In the genomic region with DNA sequence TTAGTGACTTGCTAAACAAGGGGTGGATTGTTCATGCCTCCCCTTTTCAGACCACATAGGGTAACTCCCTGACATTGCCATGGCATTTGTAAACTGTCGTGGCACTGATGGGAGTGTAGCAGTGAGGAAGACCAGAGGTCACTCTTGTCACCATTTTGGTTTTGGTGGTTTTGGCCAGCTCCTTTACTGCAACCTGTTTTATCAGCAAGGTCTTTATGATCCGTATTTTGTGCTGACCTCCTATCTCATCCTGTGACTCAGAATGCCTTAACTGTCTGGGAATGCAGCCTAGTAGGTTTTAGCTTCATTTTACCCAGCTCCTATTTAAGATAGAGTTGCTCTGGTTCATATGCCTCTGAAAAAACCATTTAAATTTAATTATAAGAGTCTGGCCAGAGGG, we compare ENCODE assay signal across 9 cellular contexts. TPM values are rescaled to one million over a fixed set of nuclear protein-coding genes. Genes with fewer than 3 reads are reported as not detected.
DNase-seq lines count a peak whose midpoint lies in the region; ATAC-seq, FAIRE-seq and TF ChIP-seq lines count a peak whose summit lies in the region.
"Not testable (repeated sequence)": the region's sequence is repeated elsewhere in the genome, so short reads cannot be mapped to it uniquely, and the experiment has no call there.
"Had no signal": no experiment of that assay in that cellular context is flagged by ENCODE, and none has a peak within 500 bp of the region (broad histone marks: within the 10 kb centered on the region; RNA-seq: fewer than 3 reads in every experiment).

No MANE protein-coding gene starts in this region.

- H3K79me2 ChIP-seq in GM12878 (ENCODE audit: control insufficient read depth, insufficient read depth, low read length): peaks cover 33% of the 10 kb centered on the region

- intact Hi-C loops in activated B cell treated with CpG ODN at 0.5 μM for 24 hours (cut with micrococcal nuclease); GM12878 (cut with micrococcal nuclease; ENCODE audit: unreplicated experiment): not testable (repeated sequence)

- not testable (repeated sequence) for H3K27me3 ChIP-seq in BJ (ENCODE audit: control insufficient read depth, insufficient read depth, low read length); GM12878 (replicated peaks in 1 of 2; ENCODE audit: control insufficient read depth in 2 of 2, insufficient read depth in 2 of 2, low read length in 1 of 2)

- not testable (repeated sequence) for TF ChIP-seq RAD21 in GM12878 (IDR thresholded peaks at IDR 0.05; ENCODE audit: insufficient read depth, low read depth, low read length)

- TF ChIP-seq POLR2A in GM12878 (IDR thresholded peaks at IDR 0.05; ENCODE audit: low read depth, low read length): not testable (repeated sequence)

- in situ Hi-C loops in GM12878 (cut with MboI): not testable (repeated sequence)

- peaks cover 32% of the 10 kb centered on the region for H3K4me1 Mint-ChIP-seq in HFFc6 (ENCODE audit: low read depth)
- peaks cover 44% of the 10 kb centered on the region for H3K4me1 Mint-ChIP-seq in activated B cell treated with CpG ODN at 0.5 μM for 24 hours

- H3K4me3 Mint-ChIP-seq in HFFc6: peak overlapping the region; percentile 60
- not testable (repeated sequence) for H3K4me3 Mint-ChIP-seq in activated B cell treated with CpG ODN at 0.5 μM for 24 hours

- H3K4me3 ChIP-seq in BJ (ENCODE audit: low read depth, low read length); GM12878; fibroblast of mammary gland (ENCODE audit: control insufficient read depth, low read depth, low read length): not testable (repeated sequence)

- TF ChIP-seq EP300 in GM12878 (IDR thresholded peaks at IDR 0.05; ENCODE audit: borderline replicate concordance in 1 of 2, control insufficient read depth in 1 of 2, low read depth in 2 of 2, low read length in 2 of 2): not testable (repeated sequence)

- not testable (repeated sequence) for H3K27ac ChIP-seq in GM12878 (ENCODE audit: control insufficient read depth, insufficient read depth)

- H3K4me1 ChIP-seq in GM12878 (ENCODE audit: control insufficient read depth, insufficient read depth, low read length): peaks cover 17% of the 10 kb centered on the region; the same call in 1 of the 2 replicates

- SMC1A ChIA-PET in GM12878 (lab: Charles Lee; ENCODE audit: uncharacterized antibody, unreplicated experiment): not testable (repeated sequence)

- H2AFZ ChIP-seq in GM12878 (ENCODE audit: control insufficient read depth, low read depth, low read length): not testable (repeated sequence)

- BruUV-seq in GM12878 (replicated peaks; lab: Mats Ljungman, UMichigan): not testable (repeated sequence)

- H4K20me1 ChIP-seq in GM12878 (ENCODE audit: control insufficient read depth, insufficient read depth): not testable (repeated sequence)

- H3K4me2 ChIP-seq in GM12878 (ENCODE audit: control insufficient read depth, insufficient read depth): not testable (repeated sequence)

- not testable (repeated sequence) for H3K27me3 Mint-ChIP-seq in HFFc6 (ENCODE audit: insufficient read depth); activated B cell treated with CpG ODN at 0.5 μM for 24 hours

- peak; percentile 89 for FAIRE-seq in RCC 7860 (lab: Jason Lieb, UNC)
- not testable (repeated sequence) for FAIRE-seq in GM12878 (lab: Jason Lieb, UNC)

- POLR2A ChIA-PET in BJ (lab: Charles Lee) (interaction anchor here (0.6 kb wide), 1 partner anchor 9 kb away, joined by 3 read pairs; no protein-coding TSS in a partner anchor), activated B cell treated with CpG ODN at 0.5 μM for 24 hours (lab: Charles Lee) (interaction anchor here (1.1 to 1.4 kb wide), 3 partner anchors 9 to 84 kb away, joined by 4 to 12 read pairs (median 5); no protein-coding TSS in a partner anchor), GM12878 (lab: Charles Lee) (interaction anchor here (0.6 to 0.9 kb wide), 3 partner anchors 12 to 402 kb away, joined by 3 to 4 read pairs (median 4); no protein-coding TSS in a partner anchor)

- peaks cover 24% of the 10 kb centered on the region for H3K36me3 Mint-ChIP-seq in HFFc6 (ENCODE audit: low read depth)
- peaks cover 32% of the 10 kb centered on the region for H3K36me3 Mint-ChIP-seq in activated B cell treated with CpG ODN at 0.5 μM for 24 hours (ENCODE audit: low read depth)

- not testable (repeated sequence) for H3K36me3 ChIP-seq in BJ (ENCODE audit: control insufficient read depth, insufficient read depth, low read length); GM12878 (ENCODE audit: control insufficient read depth in 2 of 2, insufficient read depth in 2 of 2, low read length in 1 of 2)

- H3K9me3 Mint-ChIP-seq in HFFc6, activated B cell treated with CpG ODN at 0.5 μM for 24 hours: not testable (repeated sequence)

- H3K9ac ChIP-seq in GM12878 (ENCODE audit: control insufficient read depth, insufficient read depth, low read length): not testable (repeated sequence)

- ATAC-seq in activated B cell treated with CpG ODN at 0.5 μM for 24 hours (ENCODE audit: low read depth); GM12878: not testable (repeated sequence)

- RAD21 ChIA-PET in GM12878 (lab: Charles Lee; ENCODE audit: unreplicated experiment): not testable (repeated sequence)

- H3K9me3 ChIP-seq in GM12878 (replicated peaks; ENCODE audit: control insufficient read depth, insufficient read depth, low read length): not testable (repeated sequence)

- not testable (repeated sequence) for TF ChIP-seq CTCF in BJ (IDR thresholded peaks at IDR 0.05; ENCODE audit: insufficient read depth, low read depth, low read length); HFFc6 (IDR thresholded peaks at IDR 0.05); activated B cell treated with CpG ODN at 0.5 μM for 24 hours (IDR thresholded peaks at IDR 0.05); GM12878 (IDR thresholded peaks at IDR 0.05 in 2 of 3, conservative IDR thresholded peaks at IDR 0.05 in 1 of 3; ENCODE audit: control insufficient read depth in 2 of 3, extremely low read depth in 1 of 3, insufficient read depth in 1 of 3, low read depth in 3 of 3, low read length in 3 of 3); fibroblast of mammary gland (conservative IDR thresholded peaks at IDR 0.05; ENCODE audit: control insufficient read depth, insufficient read depth, low read depth, low read length)

- DNase-seq in BJ (ENCODE audit: low read depth) (peak; percentile 34), HFFc6 (peak; percentile 84), RCC 7860 (ENCODE audit: low spot score) (peak; percentile 92), fibroblast of mammary gland (ENCODE audit: low read depth) (peak; percentile 33), kidney glomerular epithelial cell (lab: John Stamatoyannopoulos, UW) (peak; percentile 79), renal cortical epithelial cell (ENCODE audit: low read depth) (peak; percentile 38)
- not testable (repeated sequence) for DNase-seq in activated B cell treated with CpG ODN at 0.5 μM for 24 hours; GM12878 (ENCODE audit: low read depth, low spot score)

- not testable (repeated sequence) for H3K27ac Mint-ChIP-seq in HFFc6
- peak overlapping the region; percentile 53 for H3K27ac Mint-ChIP-seq in activated B cell treated with CpG ODN at 0.5 μM for 24 hours

- CTCF ChIA-PET in BJ (lab: Yijun Ruan, JAX); activated B cell treated with CpG ODN at 0.5 μM for 24 hours (lab: Charles Lee); GM12878 (lab: Yijun Ruan, JAX): not testable (repeated sequence)

- 46% methylated on average over 2 of the region's 2 CpGs for WGBS in GM12878 (ENCODE audit: insufficient coverage, insufficient replicate concordance, low lambda C conversion rate, missing lambda C conversion rate)

RNA-seq across cellular contexts. Expression of a gene that starts 1.8 kb away (rescaled TPM):
- polyA plus RNA-seq in BJ (2011; rRNA removed): 11.7 and 13.9 TPM in 2 replicates
- 109 and 140 TPM in 2 replicates for polyA minus RNA-seq in BJ (2011; rRNA and poly(A)+ RNA removed)
- total RNA-seq in HFFc6 (2021; fragmentation: NEBNext Ultra II Directional; extraction: Animal tissue kit (Norgen Biotek cat#: 25700)): 10 to 100 TPM; 17.3 to 39.5 (median 22.2) TPM
- 132 and 161 TPM in 2 replicates for total RNA-seq in activated B cell treated with CpG ODN at 0.5 μM for 24 hours
- total RNA-seq in GM12878 (2013; cell fraction: nucleolus; rRNA removed): 431 and 458 TPM in 2 replicates
- 34.4 and 37.5 TPM in 2 replicates for total RNA-seq in GM12878 (2014; rRNA removed)
- total RNA-seq in GM12878 (2014; rRNA removed; fragmentation: Illumina TruSeq; extraction: Trizol): 42.4 and 46.5 TPM in 2 replicates
- total RNA-seq in GM12878 (2021): 41.7 and 43.0 TPM in 2 replicates
- polyA plus RNA-seq in GM12878 (2011; ENCODE audit: low read depth): 3.1 TPM
- polyA plus RNA-seq in GM12878 (2011; rRNA removed): 23.8 and 25.2 TPM in 2 replicates
- polyA plus RNA-seq in GM12878 (2011; cell fraction: cytosol; rRNA removed): 18.2 and 19.4 TPM in 2 replicates
- polyA plus RNA-seq in GM12878 (2011; cell fraction: nucleus; rRNA removed): 15.9 and 20.0 TPM in 2 replicates
- 3.0 TPM in 2 replicates for polyA plus RNA-seq in GM12878 (2012)
- 1.5 and 2.8 TPM in 2 replicates for polyA plus RNA-seq in GM12878 (2014; fragmentation: Illumina TruSeq; extraction: Trizol)
- under 1 TPM; 0.15 to 0.58 TPM for polyA plus RNA-seq in GM12878 (2014; fragmentation: Nextera tagmentation; extraction: Ambion mirVana)
- 7.7 and 8.5 TPM in 2 replicates for polyA plus RNA-seq in GM12878 (2014; rRNA removed)
- polyA plus RNA-seq in GM12878 (2016; fragmentation: Nextera tagmentation; extraction: Ambion mirVana): 1 to 10 TPM; 8.0 to 8.9 TPM
- 238 and 280 TPM in 2 replicates for polyA minus RNA-seq in GM12878 (2011; rRNA and poly(A)+ RNA removed)
- 72.3 and 73.4 TPM in 2 replicates for polyA minus RNA-seq in GM12878 (2011; cell fraction: cytosol; rRNA and poly(A)+ RNA removed)
- 77.2 and 85.8 TPM in 2 replicates for polyA minus RNA-seq in GM12878 (2011; cell fraction: nucleus; rRNA and poly(A)+ RNA removed)
- 88.0 and 164 TPM in 2 replicates for total RNA-seq in renal cortical epithelial cell

RNA-seq across cellular contexts. Expression of a gene that starts 38.0 kb away (rescaled TPM):
- polyA plus RNA-seq in BJ (2011; rRNA removed) (5.1 and 5.2 TPM in 2 replicates), GM12878 (2011; rRNA removed) (5.0 and 5.3 TPM in 2 replicates), GM12878 (2014; fragmentation: Illumina TruSeq; extraction: Trizol) (2.4 and 3.6 TPM in 2 replicates), GM12878 (2014; fragmentation: Nextera tagmentation; extraction: Ambion mirVana) (under 1 TPM; 0.31 to 0.42 TPM), GM12878 (2014; rRNA removed) (2.1 and 2.8 TPM in 2 replicates), GM12878 (2016; fragmentation: Nextera tagmentation; extraction: Ambion mirVana) (1 to 10 TPM; 1.5 to 1.8 TPM)
- polyA minus RNA-seq in BJ (2011; rRNA and poly(A)+ RNA removed): 27.0 and 36.0 TPM in 2 replicates
- 10 to 100 TPM; 10.7 to 12.8 (median 11.9) TPM for total RNA-seq in HFFc6 (2021; fragmentation: NEBNext Ultra II Directional; extraction: Animal tissue kit (Norgen Biotek cat#: 25700))
- total RNA-seq in activated B cell treated with CpG ODN at 0.5 μM for 24 hours (20.3 and 25.9 TPM in 2 replicates), GM12878 (2014; rRNA removed) (6.5 and 7.3 TPM in 2 replicates), GM12878 (2014; rRNA removed; fragmentation: Illumina TruSeq; extraction: Trizol) (8.9 and 9.4 TPM in 2 replicates), GM12878 (2021) (7.1 and 7.2 TPM in 2 replicates), renal cortical epithelial cell (31.3 and 39.8 TPM in 2 replicates)
- 33.7 and 33.9 TPM in 2 replicates for total RNA-seq in GM12878 (2013; cell fraction: nucleolus; rRNA removed)
- 2.7 TPM for polyA plus RNA-seq in GM12878 (2011; ENCODE audit: low read depth)
- 3.3 and 3.7 TPM in 2 replicates for polyA plus RNA-seq in GM12878 (2011; cell fraction: cytosol; rRNA removed)
- 3.3 and 4.0 TPM in 2 replicates for polyA plus RNA-seq in GM12878 (2011; cell fraction: nucleus; rRNA removed)
- 2.4 and 3.0 TPM in 2 replicates for polyA plus RNA-seq in GM12878 (2012)
- polyA minus RNA-seq in GM12878 (2011; rRNA and poly(A)+ RNA removed): 23.8 and 29.5 TPM in 2 replicates
- polyA minus RNA-seq in GM12878 (2011; cell fraction: cytosol; rRNA and poly(A)+ RNA removed): 7.8 and 9.4 TPM in 2 replicates
- polyA minus RNA-seq in GM12878 (2011; cell fraction: nucleus; rRNA and poly(A)+ RNA removed): 5.9 and 9.9 TPM in 2 replicates

RNA-seq across cellular contexts. Expression of a gene that starts 41.8 kb away (rescaled TPM):
- 1.7 and 2.1 TPM in 2 replicates for polyA plus RNA-seq in BJ (2011; rRNA removed)
- polyA minus RNA-seq in BJ (2011; rRNA and poly(A)+ RNA removed): 4.6 and 5.6 TPM in 2 replicates
- total RNA-seq in HFFc6 (2021; fragmentation: NEBNext Ultra II Directional; extraction: Animal tissue kit (Norgen Biotek cat#: 25700)): 1 to 10 TPM; 4.6 to 5.2 (median 4.8) TPM
- 14.0 and 16.1 TPM in 2 replicates for total RNA-seq in activated B cell treated with CpG ODN at 0.5 μM for 24 hours
- total RNA-seq in GM12878 (2013; cell fraction: nucleolus; rRNA removed): 20.8 and 22.8 TPM in 2 replicates
- total RNA-seq in GM12878 (2014; rRNA removed): 9.0 and 9.5 TPM in 2 replicates
- total RNA-seq in GM12878 (2014; rRNA removed; fragmentation: Illumina TruSeq; extraction: Trizol): 8.5 and 8.6 TPM in 2 replicates
- total RNA-seq in GM12878 (2021): 7.3 and 8.0 TPM in 2 replicates
- polyA plus RNA-seq in GM12878 (2011; ENCODE audit: low read depth): 2.7 TPM
- 3.4 and 4.5 TPM in 2 replicates for polyA plus RNA-seq in GM12878 (2011; rRNA removed)
- 2.3 and 2.9 TPM in 2 replicates for polyA plus RNA-seq in GM12878 (2011; cell fraction: cytosol; rRNA removed)
- polyA plus RNA-seq in GM12878 (2011; cell fraction: nucleus; rRNA removed): 2.8 TPM in 2 replicates
- 2.7 and 3.0 TPM in 2 replicates for polyA plus RNA-seq in GM12878 (2012)
- polyA plus RNA-seq in GM12878 (2014; fragmentation: Illumina TruSeq; extraction: Trizol): 2.4 and 2.7 TPM in 2 replicates
- polyA plus RNA-seq in GM12878 (2014; fragmentation: Nextera tagmentation; extraction: Ambion mirVana): under 1 TPM; 0.53 to 0.74 TPM
- polyA plus RNA-seq in GM12878 (2014; rRNA removed): 3.2 and 3.5 TPM in 2 replicates
- 1 to 10 TPM; 3.7 to 4.3 TPM for polyA plus RNA-seq in GM12878 (2016; fragmentation: Nextera tagmentation; extraction: Ambion mirVana)
- 13.2 and 14.1 TPM in 2 replicates for polyA minus RNA-seq in GM12878 (2011; rRNA and poly(A)+ RNA removed)
- 5.6 TPM in 2 replicates for polyA minus RNA-seq in GM12878 (2011; cell fraction: cytosol; rRNA and poly(A)+ RNA removed)
- 5.6 and 7.7 TPM in 2 replicates for polyA minus RNA-seq in GM12878 (2011; cell fraction: nucleus; rRNA and poly(A)+ RNA removed)
- total RNA-seq in renal cortical epithelial cell: 9.4 and 19.2 TPM in 2 replicates

RNA-seq across cellular contexts. Expression of a gene that starts 47.7 kb away (rescaled TPM):
- polyA plus RNA-seq in BJ (2011; rRNA removed) (1.3 and 1.5 TPM in 2 replicates), GM12878 (2011; rRNA removed) (0.58 and 0.68 TPM in 2 replicates), GM12878 (2014; fragmentation: Illumina TruSeq; extraction: Trizol) (0.73 and 1.8 TPM in 2 replicates), GM12878 (2014; fragmentation: Nextera tagmentation; extraction: Ambion mirVana) (1 to 10 TPM in 1 of 2 experiments, under 1 TPM in 1; 0.32 to 1.2 TPM), GM12878 (2014; rRNA removed) (1.1 and 1.6 TPM in 2 replicates), GM12878 (2016; fragmentation: Nextera tagmentation; extraction: Ambion mirVana) (under 1 TPM in 1 of 2 experiments, not detected in 1; 0.24 TPM)
- polyA minus RNA-seq in BJ (2011; rRNA and poly(A)+ RNA removed): 0.19 and 0.41 TPM in 2 replicates
- 1 to 10 TPM in 1 of 6 experiments, under 1 TPM in 4, not detected in 1; 0.31 to 1.1 (median 0.48) TPM for total RNA-seq in HFFc6 (2021; fragmentation: NEBNext Ultra II Directional; extraction: Animal tissue kit (Norgen Biotek cat#: 25700))
- total RNA-seq in activated B cell treated with CpG ODN at 0.5 μM for 24 hours (1.4 and 1.7 TPM in 2 replicates), GM12878 (2014; rRNA removed) (0.79 and 0.87 TPM in 2 replicates), GM12878 (2014; rRNA removed; fragmentation: Illumina TruSeq; extraction: Trizol) (0.78 and 0.89 TPM in 2 replicates), GM12878 (2021) (0.97 and 1.3 TPM in 2 replicates), renal cortical epithelial cell (0.20 and 3.1 TPM in 2 replicates)
- not detected in 2 replicates for total RNA-seq in GM12878 (2013; cell fraction: nucleolus; rRNA removed)
- polyA plus RNA-seq in GM12878 (2011; ENCODE audit: low read depth): 0.63 TPM
- polyA plus RNA-seq in GM12878 (2011; cell fraction: cytosol; rRNA removed): 0.58 and 0.69 TPM in 2 replicates
- polyA plus RNA-seq in GM12878 (2011; cell fraction: nucleus; rRNA removed): 0.67 and 0.91 TPM in 2 replicates
- 1.4 and 1.6 TPM in 2 replicates for polyA plus RNA-seq in GM12878 (2012)
- polyA minus RNA-seq in GM12878 (2011; rRNA and poly(A)+ RNA removed): 0.98 TPM in 1 of 2 replicates, not detected in the other
- polyA minus RNA-seq in GM12878 (2011; cell fraction: cytosol; rRNA and poly(A)+ RNA removed): not detected in 2 replicates
- polyA minus RNA-seq in GM12878 (2011; cell fraction: nucleus; rRNA and poly(A)+ RNA removed): 0.86 TPM in 1 of 2 replicates, not detected in the other
- total RNA-seq: activated CD4-positive, alpha-beta T cell treated with anti-CD3 and anti-CD28 coated beads, Interleukin-2, amount 10 ng/mL, durations not matched to agents 24 days and 14 days had no signal
